8 cellular contexts compared by ENCODE assay signal in the genomic region with DNA sequence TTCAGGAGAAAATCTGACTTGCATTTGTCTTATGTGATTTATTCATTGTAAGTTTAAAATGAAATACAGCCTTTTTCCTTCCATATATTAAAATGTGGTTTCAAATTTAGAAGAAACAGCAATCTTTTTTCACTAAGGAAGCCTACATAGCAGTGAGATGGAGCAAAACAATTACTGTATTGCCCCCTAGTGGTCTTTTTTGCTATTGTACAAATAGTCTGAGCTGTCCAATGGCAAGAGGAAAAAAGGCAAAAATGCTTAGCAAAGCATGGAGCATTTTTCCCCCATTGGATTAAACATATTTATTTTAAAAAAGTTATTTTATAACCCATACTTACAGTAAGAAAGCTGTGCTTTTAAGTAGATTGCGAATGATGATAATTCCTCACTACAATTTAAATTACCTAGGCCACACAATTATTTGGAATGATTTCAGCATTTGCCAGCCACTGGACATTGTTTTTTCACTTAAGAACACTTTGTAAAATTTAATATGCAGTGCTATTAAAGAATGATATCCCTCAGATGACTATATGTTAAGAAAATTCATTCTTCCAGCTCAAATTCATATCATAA.
DNase-seq lines count a peak whose midpoint lies in the region; ATAC-seq and FAIRE-seq lines count a peak whose summit lies in the region.

No MANE protein-coding gene starts in this region.

- DNase-seq in DMS114 treated with DMSO at 0.1 percent for 48 hours (lab: John Stamatoyannopoulos, UW; ENCODE audit: unreplicated experiment), result peak; percentile 61
- peak; percentile 1 for DNase-seq in GM19240 (ENCODE audit: insufficient read length, low spot score)
- DNase-seq in NCI-H2171 (lab: John Stamatoyannopoulos, UW), result peak; percentile 29
- no peak for DNase-seq in activated naive CD8-positive, alpha-beta T cell treated with anti-CD3 and anti-CD28 coated beads, Interleukin-2, amount 50 U/mL, for 24 hours
- no peak for DNase-seq in left cardiac atrium
- peak; percentile 52 for DNase-seq in small intestine
- DNase-seq in nucleus accumbens (lab: John Stamatoyannopoulos, UW), result no peak

- H3K27me3 ChIP-seq in small intestine (ENCODE audit: control insufficient read depth in 2 of 2, insufficient read depth in 2 of 2, low read length in 2 of 2), result no peaks in the 10 kb centered on the region

- 18 to 29% (median 24%) methylated on average over 1 of the region's 1 CpG for whole genome bisulfite sequencing in small intestine, 3 donors

- ATAC-seq in HG03135 (IDR thresholded peaks at IDR 0.05; ENCODE audit: unreplicated experiment) (peak; percentile 78), left cardiac atrium (peak; percentile 78 to 83)
- peak; percentile 72 for ATAC-seq in activated naive CD8-positive, alpha-beta T cell treated with anti-CD3 and anti-CD28 coated beads, Interleukin-2, amount 50 U/mL, for 24 hours

- H3K4me3 Mint-ChIP-seq in activated naive CD8-positive, alpha-beta T cell treated with anti-CD3 and anti-CD28 coated beads, Interleukin-2, amount 50 U/mL, for 24 hours, result no peak overlapping the region

- peak; percentile 30 for FAIRE-seq in small intestine (lab: Jason Lieb, UNC)

- no peaks in the 10 kb centered on the region for H3K4me1 ChIP-seq in small intestine (ENCODE audit: control insufficient read depth in 2 of 2, insufficient read depth in 1 of 2, low read depth in 1 of 2, low read length in 1 of 2)

- no peak overlapping the region for H3K27ac Mint-ChIP-seq in activated naive CD8-positive, alpha-beta T cell treated with anti-CD3 and anti-CD28 coated beads, Interleukin-2, amount 50 U/mL, for 24 hours

- no peak overlapping the region for H3K27ac ChIP-seq in small intestine (ENCODE audit: low read depth in 1 of 2, low read length in 1 of 2)

- no peak overlapping the region for H3K4me3 ChIP-seq in small intestine (ENCODE audit: low read depth in 1 of 2, low read length in 2 of 2)

- intact Hi-C loops in left cardiac atrium (cut with DNase I), result loop anchor here in 1 of 2 donors (2.0 kb wide), 1 partner anchor 119 kb away; a partner anchor contains a TSS

- H3K36me3 ChIP-seq in small intestine (ENCODE audit: control insufficient read depth in 2 of 2, insufficient read depth in 2 of 2, low read length in 2 of 2), result no peaks in the 10 kb centered on the region

- no peaks in the 10 kb centered on the region for H3K36me3 Mint-ChIP-seq in activated naive CD8-positive, alpha-beta T cell treated with anti-CD3 and anti-CD28 coated beads, Interleukin-2, amount 50 U/mL, for 24 hours (ENCODE audit: low read depth)

- H3K9me3 Mint-ChIP-seq in activated naive CD8-positive, alpha-beta T cell treated with anti-CD3 and anti-CD28 coated beads, Interleukin-2, amount 50 U/mL, for 24 hours, result no peaks in the 10 kb centered on the region

- no peaks in the 10 kb centered on the region for H3K9me3 ChIP-seq in small intestine (ENCODE audit: control insufficient read depth, low read depth)

- H3K27me3 Mint-ChIP-seq in activated naive CD8-positive, alpha-beta T cell treated with anti-CD3 and anti-CD28 coated beads, Interleukin-2, amount 50 U/mL, for 24 hours, result peaks cover 9% of the 10 kb centered on the region

- H3K4me1 Mint-ChIP-seq in activated naive CD8-positive, alpha-beta T cell treated with anti-CD3 and anti-CD28 coated beads, Interleukin-2, amount 50 U/mL, for 24 hours, result no peaks in the 10 kb centered on the region

Comparison
In these comparisons a context has a peak if more than half of its experiments do, and no peak if none do; other contexts are left out.
1. DNase-seq: peak in DMS114 treated with DMSO at 0.1 percent for 48 hours (single experiment), GM19240 (single experiment), NCI-H2171 (single experiment) and small intestine (single experiment); none in activated naive CD8-positive, alpha-beta T cell treated with anti-CD3 and anti-CD28 coated beads, Interleukin-2, amount 50 U/mL, for 24 hours (single experiment), left cardiac atrium (single experiment) and nucleus accumbens (0 of 56).
2. Peak in every context shown above with its lines, with median percentiles within 50 percentile points of each other: ATAC-seq.